ENCODE assay signal across 25 cellular contexts in the genomic region with DNA sequence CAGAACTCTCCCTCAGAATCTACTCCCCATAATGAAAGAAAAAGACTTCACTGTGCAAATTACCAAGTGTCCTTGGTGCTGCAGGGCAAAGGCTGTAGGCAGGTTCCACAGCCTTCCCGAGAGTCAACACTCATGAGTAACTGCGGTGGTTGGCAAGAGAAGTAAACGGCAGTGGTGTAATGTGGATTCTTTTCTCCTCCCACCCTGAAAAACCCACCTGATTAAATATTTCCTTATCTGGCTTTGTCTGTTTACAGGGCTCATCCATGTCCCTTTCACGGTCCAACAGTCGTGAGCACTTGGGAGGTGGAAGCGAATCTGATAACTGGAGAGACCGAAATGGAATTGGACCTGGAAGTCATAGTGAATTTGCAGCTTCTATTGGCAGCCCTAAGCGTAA.
DNase-seq lines count a peak whose midpoint lies in the region; ATAC-seq and TF ChIP-seq lines count a peak whose summit lies in the region.
"Had no signal": no experiment of that assay in that cellular context is flagged by ENCODE, and none has a peak within 500 bp of the region (broad histone marks: within the 10 kb centered on the region; RNA-seq: fewer than 3 reads in every experiment).

No MANE protein-coding gene starts in this region.

- H3K36me3 ChIP-seq in mammary epithelial cell (ENCODE audit: insufficient read depth, low read length) (no peaks in the 10 kb centered on the region), right lobe of liver (no peaks in the 10 kb centered on the region), trophoblast cell (ENCODE audit: control insufficient read depth in 1 of 2, insufficient read depth in 2 of 2, low read length in 2 of 2) (no peaks in the 10 kb centered on the region)
- H3K36me3 ChIP-seq: cardiac muscle cell, HAP-1, left ventricle myocardium inferior, Peyer's patch had no signal

- H2BK12ac ChIP-seq in trophoblast cell (ENCODE audit: low read length): no peak overlapping the region

- H3K4me2 ChIP-seq in mammary epithelial cell (ENCODE audit: insufficient read depth, low read depth, low read length) (no peak overlapping the region), trophoblast cell (ENCODE audit: low read length) (no peak overlapping the region)

- no peaks in the 10 kb centered on the region for H4K20me1 ChIP-seq in mammary epithelial cell (ENCODE audit: insufficient read depth, low read length)

- BruUV-seq in mammary epithelial cell (replicated peaks; lab: Mats Ljungman, UMichigan): no TSS peak

- CTCF ChIA-PET in mammary epithelial cell (lab: Charles Lee; ENCODE audit: low non-redundant PET): no interaction called here

- H2AFZ ChIP-seq in mammary epithelial cell (ENCODE audit: low read depth, low read length): no peak overlapping the region
- H2AFZ ChIP-seq in trophoblast cell (ENCODE audit: insufficient read depth, low read length, poor library complexity): no peak overlapping the region

- H3K27ac ChIP-seq in mammary epithelial cell (ENCODE audit: insufficient read depth, low read depth, low read length) (no peak overlapping the region), right lobe of liver (peak overlapping the region in 2 of 3 donors; percentile 25 to 76), trophoblast cell (ENCODE audit: low read depth, low read length) (no peak overlapping the region)
- H3K27ac ChIP-seq: cardiac muscle cell, epithelial cell of prostate, left ventricle myocardium inferior, Peyer's patch, tibial artery had no signal

- DNase-seq in T47D (ENCODE audit: low read depth in 1 of 2, low spot score in 1 of 2) (peak; percentile 6 to 49), mammary epithelial cell (no peak), SK-N-DZ (ENCODE audit: low spot score) (peak; percentile 36), right lobe of liver (peak; percentile 44 to 78 (median 73)), GDM1 (lab: John Stamatoyannopoulos, UW) (no peak), trophoblast cell (no peak)
- DNase-seq: activated CD4-positive, alpha-beta T cell treated with anti-CD3 and anti-CD28 coated beads, Interleukin-2, amount 10 ng/mL, durations not matched to agents 24 days and 14 days; activated effector memory CD4-positive, alpha-beta T cell treated with Interleukin-2 at 50 U/mL for 16 hours; activated naive CD8-positive, alpha-beta T cell treated with anti-CD3 and anti-CD28 coated beads, Interleukin-2, amount 10 ng/mL, durations not matched to agents 7 days and 5 days; effector CD8-positive, alpha-beta T cell; immature natural killer cell; left ventricle myocardium inferior; NCI-H2171; NCI-H526 treated with DMSO at 0.1 percent for 48 hours; nucleus accumbens; Peyer's patch; SIG-M5; stimulated activated CD4-positive, alpha-beta T cell treated with anti-CD3 and anti-CD28 coated beads, Interleukin-4, amount 100 ng/mL, for 24 hours; SW 1271; T1000; tibial artery had no signal

- no peak overlapping the region for H3K4ac ChIP-seq in trophoblast cell (ENCODE audit: low read depth, low read length)

- H3K23ac ChIP-seq in trophoblast cell (ENCODE audit: low read length): no peak overlapping the region

- no peak overlapping the region for H3K18ac ChIP-seq in trophoblast cell (ENCODE audit: low read length)

- H3K4me1 ChIP-seq in mammary epithelial cell (ENCODE audit: insufficient read depth, low read length) (no peaks in the 10 kb centered on the region), right lobe of liver (peaks cover 0 to 44% (median 12%) of the 10 kb centered on the region in 4 donors), trophoblast cell (ENCODE audit: control insufficient read depth in 1 of 2, insufficient read depth in 2 of 2, low read length in 2 of 2) (no peaks in the 10 kb centered on the region)
- H3K4me1 ChIP-seq: HAP-1, Peyer's patch had no signal

- H3K9ac ChIP-seq in mammary epithelial cell (ENCODE audit: insufficient read depth, low read length) (no peak overlapping the region), trophoblast cell (ENCODE audit: low read length) (no peak overlapping the region)

- H4K91ac ChIP-seq in trophoblast cell (ENCODE audit: low read depth, low read length): no peak overlapping the region

- WGBS in mammary epithelial cell (ENCODE audit: low coverage, missing lambda C conversion rate): 99% methylated on average over 8 of the region's 8 CpGs
- WGBS in right lobe of liver (ENCODE audit: insufficient coverage, low coverage, low lambda C conversion rate, missing lambda C conversion rate): 40% methylated on average over 8 of the region's 8 CpGs
- WGBS in trophoblast cell (ENCODE audit: extremely low coverage, insufficient coverage, insufficient read length): no CpG with 5 or more reads among the region's 8 CpGs

- H3K14ac ChIP-seq in trophoblast cell (ENCODE audit: low read length): no peak overlapping the region

- dilution Hi-C loops in mammary epithelial cell (cut with HindIII; ENCODE audit: low sequenced_read_pairs): no loop called here

- H2AK5ac ChIP-seq in trophoblast cell (ENCODE audit: low read length): no peak overlapping the region

- H3K27me3 ChIP-seq in mammary epithelial cell (ENCODE audit: insufficient read depth, low read length) (no peaks in the 10 kb centered on the region), right lobe of liver (no peaks in the 10 kb centered on the region), trophoblast cell (ENCODE audit: insufficient read depth, low read length) (no peaks in the 10 kb centered on the region)
- H3K27me3 ChIP-seq: cardiac muscle cell, Peyer's patch, tibial artery had no signal

- H3K79me1 ChIP-seq in trophoblast cell (ENCODE audit: low read length): no peaks in the 10 kb centered on the region

- H3K79me2 ChIP-seq in mammary epithelial cell (ENCODE audit: insufficient read depth, low read length) (no peaks in the 10 kb centered on the region), trophoblast cell (ENCODE audit: control insufficient read depth, insufficient read depth, low read length, poor library complexity) (no peaks in the 10 kb centered on the region)

- no peak overlapping the region for H4K8ac ChIP-seq in trophoblast cell (ENCODE audit: low read depth, low read length)

- TF ChIP-seq CTCF in mammary epithelial cell (conservative IDR thresholded peaks at IDR 0.05 in 1 of 2, IDR thresholded peaks at IDR 0.05 in 1 of 2; ENCODE audit: extremely low read depth in 1 of 2, insufficient read depth in 1 of 2, low read depth in 1 of 2, low read length in 2 of 2): no peak
- no peak for TF ChIP-seq CTCF in right lobe of liver (IDR thresholded peaks at IDR 0.05)

- intact Hi-C loops in mammary epithelial cell (cut with micrococcal nuclease) (no loop called here), right lobe of liver (cut with DNase I) (no loop called here)

- in situ Hi-C loops in T47D (cut with HindIII; ENCODE audit: low pct_unique_long_range_greater_than_20kb, low sequenced_read_pairs): no loop called here
- in situ Hi-C loops in mammary epithelial cell (cut with MboI; ENCODE audit: low sequenced_read_pairs in 2 of 2): no loop called here

- H2BK120ac ChIP-seq in trophoblast cell (ENCODE audit: insufficient read depth, low read length, poor library complexity): no peak overlapping the region

- no peak for TF ChIP-seq POLR2A in right lobe of liver (IDR thresholded peaks at IDR 0.05)

- H3K4me3 ChIP-seq in mammary epithelial cell (replicated peaks in 1 of 3; ENCODE audit: insufficient read depth in 1 of 3, low read depth in 2 of 3, low read length in 3 of 3) (no peak overlapping the region), right lobe of liver (no peak overlapping the region), trophoblast cell (ENCODE audit: low read depth, low read length) (no peak overlapping the region)
- H3K4me3 ChIP-seq: cardiac muscle cell, HAP-1, left ventricle myocardium inferior, Peyer's patch, tibial artery had no signal

- H3K9me3 ChIP-seq in mammary epithelial cell (replicated peaks; ENCODE audit: insufficient read depth, low read length) (no peaks in the 10 kb centered on the region), right lobe of liver (no peaks in the 10 kb centered on the region), trophoblast cell (ENCODE audit: insufficient read depth, low read depth, low read length) (no peaks in the 10 kb centered on the region)
- H3K9me3 ChIP-seq: HAP-1, left ventricle myocardium inferior, Peyer's patch, tibial artery had no signal

- ATAC-seq in right lobe of liver (peak; percentile 79 to 90 (median 83)), GM18870 (IDR thresholded peaks at IDR 0.05; ENCODE audit: unreplicated experiment) (no peak)

- H4K12ac ChIP-seq in trophoblast cell (ENCODE audit: low read depth, low read length): no peak overlapping the region

- no peak overlapping the region for H2BK5ac ChIP-seq in trophoblast cell (ENCODE audit: low read depth, low read length, poor library complexity)

Comparison
In these comparisons a context has a peak if more than half of its experiments do, and no peak if none do; other contexts are left out.
1. DNase-seq: peak in T47D (2 of 2), SK-N-DZ (single experiment) and right lobe of liver (3 of 3); none in mammary epithelial cell (single experiment), GDM1 (single experiment) and trophoblast cell (0 of 2).
2. H3K27ac ChIP-seq: peak in right lobe of liver (2 of 3); none in mammary epithelial cell (single experiment) and trophoblast cell (single experiment).